21 cellular contexts compared by ENCODE assay signal in the genomic region with DNA sequence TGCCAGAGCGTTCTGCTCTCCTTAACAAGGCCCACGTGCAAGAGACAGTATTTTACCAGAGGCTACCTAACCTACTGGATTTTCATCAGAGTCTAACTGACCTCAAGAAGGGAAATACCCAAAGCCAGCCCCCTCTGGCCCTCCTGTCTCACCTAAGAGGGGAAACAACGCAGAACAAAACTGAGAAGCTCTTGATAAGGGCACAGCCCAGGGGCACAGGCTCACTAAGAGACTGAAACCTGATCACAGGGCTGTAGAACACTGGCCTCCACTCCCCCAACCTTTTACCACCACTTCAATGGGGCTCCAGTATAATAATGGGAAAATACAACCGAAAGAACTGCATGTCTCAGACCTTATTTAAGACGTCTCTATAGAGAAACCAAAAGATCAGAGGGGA.
A peak's percentile ranks its signal among the peaks of the same experiment; 100 is the strongest.
DNase-seq lines count a peak whose midpoint lies in the region; ATAC-seq and TF ChIP-seq lines count a peak whose summit lies in the region.
"Had no signal": no experiment of that assay in that cellular context is flagged by ENCODE, and none has a peak within 500 bp of the region (broad histone marks: within the 10 kb centered on the region; RNA-seq: fewer than 3 reads in every experiment).

No MANE protein-coding gene starts in this region.

- peak; percentile 73 for ATAC-seq in GM18520 (IDR thresholded peaks at IDR 0.05; ENCODE audit: unreplicated experiment)
- peak; percentile 69 for ATAC-seq in GM21526 (IDR thresholded peaks at IDR 0.05; ENCODE audit: low FRiP score, unreplicated experiment)
- peak; percentile 71 for ATAC-seq in HG03442 (IDR thresholded peaks at IDR 0.05; ENCODE audit: unreplicated experiment)
- no peak for ATAC-seq in GM21515 (IDR thresholded peaks at IDR 0.05; ENCODE audit: unreplicated experiment)
- ATAC-seq in activated T-helper 17 cell treated with anti-CD3 and anti-CD28 coated beads, Interleukin-2, amount 50 U/mL, for 72 hours (replicated peaks): no peak
- ATAC-seq: activated CD8-positive, alpha-beta T cell treated with anti-CD3 and anti-CD28 coated beads for 36 hours; heart right ventricle; right lobe of liver; T-helper 17 cell had no signal

- peaks cover 4% of the 10 kb centered on the region for H3K27me3 Mint-ChIP-seq in activated T-helper 17 cell treated with anti-CD3 and anti-CD28 coated beads, Interleukin-2, amount 50 U/mL, for 72 hours
- H3K27me3 Mint-ChIP-seq: activated CD8-positive, alpha-beta T cell treated with anti-CD3 and anti-CD28 coated beads for 36 hours had no signal

- no peak overlapping the region for H3K4me3 ChIP-seq in GM06990 (replicated peaks; ENCODE audit: low read depth, low read length)
- H3K4me3 ChIP-seq: heart right ventricle, lung, PC-9, right lobe of liver, SJCRH30, tibial nerve had no signal

- no peaks in the 10 kb centered on the region for H3K36me3 Mint-ChIP-seq in activated T-helper 17 cell treated with anti-CD3 and anti-CD28 coated beads, Interleukin-2, amount 50 U/mL, for 72 hours (ENCODE audit: low read depth)

- no peak for TF ChIP-seq CTCF in GM06990 (IDR thresholded peaks at IDR 0.05; ENCODE audit: insufficient read depth, low read length, poor library complexity, severe bottlenecking)

- no peaks in the 10 kb centered on the region for H3K4me1 Mint-ChIP-seq in activated T-helper 17 cell treated with anti-CD3 and anti-CD28 coated beads, Interleukin-2, amount 50 U/mL, for 72 hours
- H3K4me1 Mint-ChIP-seq: T-helper 17 cell had no signal

- H3K27ac Mint-ChIP-seq in activated T-helper 17 cell treated with anti-CD3 and anti-CD28 coated beads, Interleukin-2, amount 50 U/mL, for 72 hours: no peak overlapping the region
- H3K27ac Mint-ChIP-seq: activated CD8-positive, alpha-beta T cell treated with anti-CD3 and anti-CD28 coated beads for 36 hours; activated T-cell treated with anti-CD3 and anti-CD28 coated beads, Interleukin-2, amount 50 U/mL, for 24 hours; T-helper 17 cell had no signal

- H3K9me3 Mint-ChIP-seq in activated T-helper 17 cell treated with anti-CD3 and anti-CD28 coated beads, Interleukin-2, amount 50 U/mL, for 72 hours: no peaks in the 10 kb centered on the region
- H3K9me3 Mint-ChIP-seq: activated CD8-positive, alpha-beta T cell treated with anti-CD3 and anti-CD28 coated beads for 36 hours; activated T-cell treated with anti-CD3 and anti-CD28 coated beads, Interleukin-2, amount 50 U/mL, for 24 hours had no signal

- H3K4me3 Mint-ChIP-seq in activated T-helper 17 cell treated with anti-CD3 and anti-CD28 coated beads, Interleukin-2, amount 50 U/mL, for 72 hours: no peak overlapping the region
- H3K4me3 Mint-ChIP-seq: activated CD8-positive, alpha-beta T cell treated with anti-CD3 and anti-CD28 coated beads for 36 hours; activated T-cell treated with anti-CD3 and anti-CD28 coated beads, Interleukin-2, amount 50 U/mL, for 24 hours; T-helper 17 cell had no signal

- no peaks in the 10 kb centered on the region for H3K36me3 ChIP-seq in GM06990 (ENCODE audit: control insufficient read depth, insufficient read depth, low read length)
- H3K36me3 ChIP-seq: heart right ventricle, right lobe of liver, SJCRH30, tibial nerve had no signal

- no peaks in the 10 kb centered on the region for H3K27me3 ChIP-seq in GM06990 (replicated peaks; ENCODE audit: control insufficient read depth, insufficient read depth, low read length)
- H3K27me3 ChIP-seq: right lobe of liver, SJCRH30, tibial nerve had no signal

- DNase-seq in GM06990 (ENCODE audit: extremely low read depth, insufficient read length) (peak; percentile 37), T1000 (lab: John Stamatoyannopoulos, UW) (no peak), NCI-H526 treated with DMSO at 0.1 percent for 48 hours (lab: John Stamatoyannopoulos, UW) (no peak)
- DNase-seq: activated CD8-positive, alpha-beta T cell treated with anti-CD3 and anti-CD28 coated beads for 36 hours; activated naive CD4-positive, alpha-beta T cell treated with anti-CD3 and anti-CD28 coated beads, Interleukin-2, amount 50 U/mL, for 16 hours; activated T-cell treated with anti-CD3 and anti-CD28 coated beads, Interleukin-2, amount 50 U/mL, for 24 hours; Calu3; heart right ventricle; NCI-H1930; PC-9; right lobe of liver; stimulated activated naive CD4-positive, alpha-beta T cell; T-helper 17 cell had no signal

Comparison
In these comparisons a context has a peak if more than half of its experiments do, and no peak if none do; other contexts are left out.
1. ATAC-seq: peak in GM18520 (single experiment), GM21526 (single experiment) and HG03442 (single experiment); none in GM21515 (single experiment) and activated T-helper 17 cell treated with anti-CD3 and anti-CD28 coated beads, Interleukin-2, amount 50 U/mL, for 72 hours (single experiment).